8 cellular contexts compared by ENCODE assay signal in genomic region chr6:4133941-4134838, GRCh38. TPM values are rescaled to one million over a fixed set of nuclear protein-coding genes. Genes with fewer than 3 reads are reported as not detected.
DNase-seq lines count a peak whose midpoint lies in the region; ATAC-seq and TF ChIP-seq lines count a peak whose summit lies in the region.

No MANE protein-coding gene starts in this region.

- H3K27me3 ChIP-seq in WERI-Rb-1 (ENCODE audit: insufficient read depth, low read depth, severe bottlenecking) (no peaks in the 10 kb centered on the region), endocrine pancreas (ENCODE audit: control insufficient read depth, insufficient read depth, low read length) (no peaks in the 10 kb centered on the region)

- H3K4me1 ChIP-seq in endocrine pancreas (ENCODE audit: control insufficient read depth, insufficient read depth, low read length): peaks cover 5% of the 10 kb centered on the region

- intact Hi-C loops in Right ventricle myocardium superior (cut with DNase I) (no loop called here), cardiac septum (cut with DNase I) (no loop called here)

- DNase-seq in Right ventricle myocardium superior (peak; percentile 50), cardiac septum (ENCODE audit: low spot score) (no peak), WERI-Rb-1 (peak; percentile 57), myocyte (ENCODE audit: low read depth) (peak; percentile 23), type B pancreatic cell (ENCODE audit: extremely low spot score, unreplicated experiment) (no peak), occipital lobe (lab: John Stamatoyannopoulos, UW) (no peak), NCI-H2029 treated with DMSO at 0.1 percent for 48 hours (lab: John Stamatoyannopoulos, UW) (no peak)

- H3K4me3 ChIP-seq in WERI-Rb-1 (ENCODE audit: low read depth, low read length): peak overlapping the region; percentile 85
- H3K4me3 ChIP-seq in endocrine pancreas (ENCODE audit: control insufficient read depth, insufficient read depth, low read length): peak overlapping the region; percentile 92

- peak overlapping the region; percentile 89 for H3K27ac ChIP-seq in WERI-Rb-1

- no peak for TF ChIP-seq CTCF in WERI-Rb-1 (IDR thresholded peaks at IDR 0.05; ENCODE audit: low read depth, low read length)
- no peak for TF ChIP-seq CTCF in type B pancreatic cell (conservative IDR thresholded peaks at IDR 0.05)

- peaks cover 30% of the 10 kb centered on the region for H3K36me3 Mint-ChIP-seq in type B pancreatic cell

- H3K4me1 Mint-ChIP-seq in type B pancreatic cell (ENCODE audit: unreplicated experiment): peaks cover 20% of the 10 kb centered on the region

- H3K27ac Mint-ChIP-seq in type B pancreatic cell: peak overlapping the region; percentile 88

- no peak for ATAC-seq in Right ventricle myocardium superior (ENCODE audit: poor library complexity)

- peaks cover 8% of the 10 kb centered on the region for H3K27me3 Mint-ChIP-seq in type B pancreatic cell

- H3K9me3 ChIP-seq in WERI-Rb-1 (ENCODE audit: severe bottlenecking) (peaks cover 8% of the 10 kb centered on the region), endocrine pancreas (ENCODE audit: control insufficient read depth, low read length) (no peaks in the 10 kb centered on the region)

- H3K9me3 Mint-ChIP-seq in type B pancreatic cell: no peaks in the 10 kb centered on the region

- peak overlapping the region; percentile 45 for H3K9ac ChIP-seq in endocrine pancreas (ENCODE audit: control insufficient read depth, insufficient read depth, low read length)

- peaks cover 51% of the 10 kb centered on the region for H3K36me3 ChIP-seq in WERI-Rb-1
- H3K36me3 ChIP-seq in endocrine pancreas (ENCODE audit: control insufficient read depth, insufficient read depth, low read length): peaks cover 2% of the 10 kb centered on the region

- H3K4me3 Mint-ChIP-seq in type B pancreatic cell: peak overlapping the region; percentile 96

RNA-seq across cellular contexts. Expression of gene ECI2, which starts 1.2 kb away (rescaled TPM):
- total RNA-seq in Right ventricle myocardium superior (151 TPM), cardiac septum (123 TPM), myocyte (46.5 and 58.4 TPM in 2 replicates), type B pancreatic cell (ENCODE audit: low replicate concordance) (46.2 and 62.9 TPM in 2 replicates), occipital lobe (25.6 TPM)
- 43.1 TPM for polyA plus RNA-seq in myocyte (2012)

RNA-seq across cellular contexts. Expression of gene FAM217A, which starts 55.3 kb away (rescaled TPM):
- not detected for total RNA-seq in Right ventricle myocardium superior
- total RNA-seq in cardiac septum: not detected
- not detected in 2 replicates for total RNA-seq in myocyte
- polyA plus RNA-seq in myocyte (2012): not detected
- total RNA-seq in type B pancreatic cell (ENCODE audit: low replicate concordance): not detected in 2 replicates
- not detected for total RNA-seq in occipital lobe

Comparison
In these comparisons a context has a peak if more than half of its experiments do, and no peak if none do; other contexts are left out.
1. DNase-seq: peak in Right ventricle myocardium superior (single experiment), WERI-Rb-1 (single experiment) and myocyte (single experiment); none in cardiac septum (single experiment), type B pancreatic cell (single experiment), occipital lobe (single experiment) and NCI-H2029 treated with DMSO at 0.1 percent for 48 hours (single experiment).